Comparison of ENCODE assay signal across 2 cellular contexts in the genomic region with DNA sequence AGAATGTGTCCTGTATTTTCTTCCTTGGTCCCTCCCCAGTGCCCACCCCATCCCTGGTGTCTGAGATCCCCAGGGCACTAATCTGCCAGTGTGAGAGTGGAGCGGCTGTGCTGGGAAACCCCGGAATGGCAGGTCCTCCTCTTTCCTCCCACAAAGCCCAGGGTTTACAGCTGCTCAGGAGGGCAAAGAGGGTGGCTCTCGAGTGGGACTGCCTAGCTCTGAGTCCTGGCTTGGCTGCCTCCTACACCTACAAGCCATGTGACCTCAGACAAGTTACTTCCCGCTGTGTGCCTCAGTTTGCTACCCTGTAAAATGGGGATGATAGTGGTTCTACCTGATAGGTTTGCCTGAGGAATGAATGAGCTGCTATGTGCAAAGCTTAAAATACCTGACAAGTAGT.
TF ChIP-seq lines count a peak whose summit lies in the region.

No MANE protein-coding gene starts in this region.

TF ChIP-seq in HEK293, 187 proteins besides CTCF, POLR2A, EP300 and RAD21 (continued from another document):
- TF ChIP-seq, protein P1, sequence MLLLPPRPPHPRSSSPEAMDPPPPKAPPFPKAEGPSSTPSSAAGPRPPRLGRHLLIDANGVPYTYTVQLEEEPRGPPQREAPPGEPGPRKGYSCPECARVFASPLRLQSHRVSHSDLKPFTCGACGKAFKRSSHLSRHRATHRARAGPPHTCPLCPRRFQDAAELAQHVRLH (tag by site-specific recombination; IDR thresholded peaks at IDR 0.05), result 0 out of 2 replicates have a peak, but pooled peaks have one; percentile 43
- TF ChIP-seq YY2 (tag by site-specific recombination; IDR thresholded peaks at IDR 0.05) (no peak), EGR2 (tag by site-specific recombination; IDR thresholded peaks at IDR 0.05; ENCODE audit: low read depth) (peak; percentile 57; the same call in 1 of the 2 replicates), SCRT2 (tag by site-specific recombination; IDR thresholded peaks at IDR 0.05) (no peak), ZNF391 (tag by site-specific recombination; IDR thresholded peaks at IDR 0.05; ENCODE audit: borderline replicate concordance, low read depth) (no peak), GLIS1 (tag by site-specific recombination; IDR thresholded peaks at IDR 0.05) (peak; percentile 21; the same call in 1 of the 2 replicates), GFI1B (tag by site-specific recombination; IDR thresholded peaks at IDR 0.05) (no peak), ZNF221 (tag by site-specific recombination; IDR thresholded peaks at IDR 0.05; ENCODE audit: borderline replicate concordance) (no peak)
- TF ChIP-seq, protein P2, sequence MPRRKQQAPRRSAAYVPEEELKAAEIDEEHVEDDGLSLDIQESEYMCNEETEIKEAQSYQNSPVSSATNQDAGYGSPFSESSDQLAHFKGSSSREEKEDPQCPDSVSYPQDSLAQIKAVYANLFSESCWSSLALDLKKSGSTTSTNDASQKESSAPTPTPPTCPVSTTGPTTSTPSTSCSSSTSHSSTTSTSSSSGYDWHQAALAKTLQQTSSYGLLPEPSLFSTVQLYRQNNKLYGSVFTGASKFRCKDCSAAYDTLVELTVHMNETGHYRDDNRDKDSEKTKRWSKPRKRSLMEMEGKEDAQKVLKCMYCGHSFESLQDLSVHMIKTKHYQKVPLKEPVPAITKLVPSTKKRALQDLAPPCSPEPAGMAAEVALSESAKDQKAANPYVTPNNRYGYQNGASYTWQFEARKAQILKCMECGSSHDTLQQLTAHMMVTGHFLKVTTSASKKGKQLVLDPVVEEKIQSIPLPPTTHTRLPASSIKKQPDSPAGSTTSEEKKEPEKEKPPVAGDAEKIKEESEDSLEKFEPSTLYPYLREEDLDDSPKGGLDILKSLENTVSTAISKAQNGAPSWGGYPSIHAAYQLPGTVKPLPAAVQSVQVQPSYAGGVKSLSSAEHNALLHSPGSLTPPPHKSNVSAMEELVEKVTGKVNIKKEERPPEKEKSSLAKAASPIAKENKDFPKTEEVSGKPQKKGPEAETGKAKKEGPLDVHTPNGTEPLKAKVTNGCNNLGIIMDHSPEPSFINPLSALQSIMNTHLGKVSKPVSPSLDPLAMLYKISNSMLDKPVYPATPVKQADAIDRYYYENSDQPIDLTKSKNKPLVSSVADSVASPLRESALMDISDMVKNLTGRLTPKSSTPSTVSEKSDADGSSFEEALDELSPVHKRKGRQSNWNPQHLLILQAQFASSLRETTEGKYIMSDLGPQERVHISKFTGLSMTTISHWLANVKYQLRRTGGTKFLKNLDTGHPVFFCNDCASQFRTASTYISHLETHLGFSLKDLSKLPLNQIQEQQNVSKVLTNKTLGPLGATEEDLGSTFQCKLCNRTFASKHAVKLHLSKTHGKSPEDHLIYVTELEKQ (tag by site-specific recombination; IDR thresholded peaks at IDR 0.05; ENCODE audit: borderline replicate concordance), result no peak
- TF ChIP-seq, protein P3, sequence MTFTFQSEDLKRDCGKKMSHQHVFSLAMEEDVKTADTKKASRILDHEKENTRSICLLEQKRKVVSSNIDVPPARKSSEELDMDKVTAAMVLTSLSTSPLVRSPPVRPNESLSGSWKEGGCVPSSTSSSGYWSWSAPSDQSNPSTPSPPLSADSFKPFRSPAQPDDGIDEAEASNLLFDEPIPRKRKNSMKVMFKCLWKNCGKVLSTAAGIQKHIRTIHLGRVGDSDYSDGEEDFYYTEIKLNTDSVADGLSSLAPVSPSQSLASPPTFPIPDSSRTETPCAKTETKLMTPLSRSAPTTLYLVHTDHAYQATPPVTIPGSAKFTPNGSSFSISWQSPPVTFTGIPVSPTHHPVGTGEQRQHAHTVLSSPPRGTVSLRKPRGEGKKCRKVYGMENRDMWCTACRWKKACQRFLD (tag by site-specific recombination; IDR thresholded peaks at IDR 0.05), result no peak
- TF ChIP-seq, protein P4, sequence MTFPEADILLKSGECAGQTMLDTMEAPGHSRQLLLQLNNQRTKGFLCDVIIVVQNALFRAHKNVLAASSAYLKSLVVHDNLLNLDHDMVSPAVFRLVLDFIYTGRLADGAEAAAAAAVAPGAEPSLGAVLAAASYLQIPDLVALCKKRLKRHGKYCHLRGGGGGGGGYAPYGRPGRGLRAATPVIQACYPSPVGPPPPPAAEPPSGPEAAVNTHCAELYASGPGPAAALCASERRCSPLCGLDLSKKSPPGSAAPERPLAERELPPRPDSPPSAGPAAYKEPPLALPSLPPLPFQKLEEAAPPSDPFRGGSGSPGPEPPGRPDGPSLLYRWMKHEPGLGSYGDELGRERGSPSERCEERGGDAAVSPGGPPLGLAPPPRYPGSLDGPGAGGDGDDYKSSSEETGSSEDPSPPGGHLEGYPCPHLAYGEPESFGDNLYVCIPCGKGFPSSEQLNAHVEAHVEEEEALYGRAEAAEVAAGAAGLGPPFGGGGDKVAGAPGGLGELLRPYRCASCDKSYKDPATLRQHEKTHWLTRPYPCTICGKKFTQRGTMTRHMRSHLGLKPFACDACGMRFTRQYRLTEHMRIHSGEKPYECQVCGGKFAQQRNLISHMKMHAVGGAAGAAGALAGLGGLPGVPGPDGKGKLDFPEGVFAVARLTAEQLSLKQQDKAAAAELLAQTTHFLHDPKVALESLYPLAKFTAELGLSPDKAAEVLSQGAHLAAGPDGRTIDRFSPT (tag by site-specific recombination; IDR thresholded peaks at IDR 0.05), result no peak
- TF ChIP-seq, protein P5, sequence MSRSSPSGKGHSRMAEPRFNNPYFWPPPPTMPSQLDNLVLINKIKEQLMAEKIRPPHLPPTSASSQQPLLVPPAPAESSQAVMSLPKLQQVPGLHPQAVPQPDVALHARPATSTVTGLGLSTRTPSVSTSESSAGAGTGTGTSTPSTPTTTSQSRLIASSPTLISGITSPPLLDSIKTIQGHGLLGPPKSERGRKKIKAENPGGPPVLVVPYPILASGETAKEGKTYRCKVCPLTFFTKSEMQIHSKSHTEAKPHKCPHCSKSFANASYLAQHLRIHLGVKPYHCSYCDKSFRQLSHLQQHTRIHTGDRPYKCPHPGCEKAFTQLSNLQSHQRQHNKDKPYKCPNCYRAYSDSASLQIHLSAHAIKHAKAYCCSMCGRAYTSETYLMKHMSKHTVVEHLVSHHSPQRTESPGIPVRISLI (tag by site-specific recombination; IDR thresholded peaks at IDR 0.05), result no peak

TF ChIP-seq in K562, 482 proteins besides CTCF, POLR2A, EP300 and RAD21 (continued from another document):
- TF ChIP-seq, protein P6, sequence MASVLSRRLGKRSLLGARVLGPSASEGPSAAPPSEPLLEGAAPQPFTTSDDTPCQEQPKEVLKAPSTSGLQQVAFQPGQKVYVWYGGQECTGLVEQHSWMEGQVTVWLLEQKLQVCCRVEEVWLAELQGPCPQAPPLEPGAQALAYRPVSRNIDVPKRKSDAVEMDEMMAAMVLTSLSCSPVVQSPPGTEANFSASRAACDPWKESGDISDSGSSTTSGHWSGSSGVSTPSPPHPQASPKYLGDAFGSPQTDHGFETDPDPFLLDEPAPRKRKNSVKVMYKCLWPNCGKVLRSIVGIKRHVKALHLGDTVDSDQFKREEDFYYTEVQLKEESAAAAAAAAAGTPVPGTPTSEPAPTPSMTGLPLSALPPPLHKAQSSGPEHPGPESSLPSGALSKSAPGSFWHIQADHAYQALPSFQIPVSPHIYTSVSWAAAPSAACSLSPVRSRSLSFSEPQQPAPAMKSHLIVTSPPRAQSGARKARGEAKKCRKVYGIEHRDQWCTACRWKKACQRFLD (CRISPR knock-in tag; IDR thresholded peaks at IDR 0.05), result no peak
- TF ChIP-seq ZNF778 (CRISPR knock-in tag; IDR thresholded peaks at IDR 0.05) (no peak), XRCC5 (IDR thresholded peaks at IDR 0.05; ENCODE audit: low read depth, low read length) (no peak), STAG1 (CRISPR knock-in tag; IDR thresholded peaks at IDR 0.05; ENCODE audit: borderline replicate concordance) (no peak), BCOR (IDR thresholded peaks at IDR 0.05) (peak; percentile 58; the same call in 1 of the 2 replicates), GATA2 (CRISPR knock-in tag; IDR thresholded peaks at IDR 0.05) (no peak), PTBP1 (IDR thresholded peaks at IDR 0.05; ENCODE audit: low read depth, low read length) (no peak), BHLHE40 (IDR thresholded peaks at IDR 0.05; ENCODE audit: low read length) (no peak), CC2D1A (IDR thresholded peaks at IDR 0.05) (no peak)
- TF ChIP-seq, protein P7, sequence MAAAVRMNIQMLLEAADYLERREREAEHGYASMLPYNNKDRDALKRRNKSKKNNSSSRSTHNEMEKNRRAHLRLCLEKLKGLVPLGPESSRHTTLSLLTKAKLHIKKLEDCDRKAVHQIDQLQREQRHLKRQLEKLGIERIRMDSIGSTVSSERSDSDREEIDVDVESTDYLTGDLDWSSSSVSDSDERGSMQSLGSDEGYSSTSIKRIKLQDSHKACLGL (CRISPR knock-in tag; IDR thresholded peaks at IDR 0.05; ENCODE audit: borderline replicate concordance, poor library complexity, severe bottlenecking), result no peak
- TF ChIP-seq, protein P8, sequence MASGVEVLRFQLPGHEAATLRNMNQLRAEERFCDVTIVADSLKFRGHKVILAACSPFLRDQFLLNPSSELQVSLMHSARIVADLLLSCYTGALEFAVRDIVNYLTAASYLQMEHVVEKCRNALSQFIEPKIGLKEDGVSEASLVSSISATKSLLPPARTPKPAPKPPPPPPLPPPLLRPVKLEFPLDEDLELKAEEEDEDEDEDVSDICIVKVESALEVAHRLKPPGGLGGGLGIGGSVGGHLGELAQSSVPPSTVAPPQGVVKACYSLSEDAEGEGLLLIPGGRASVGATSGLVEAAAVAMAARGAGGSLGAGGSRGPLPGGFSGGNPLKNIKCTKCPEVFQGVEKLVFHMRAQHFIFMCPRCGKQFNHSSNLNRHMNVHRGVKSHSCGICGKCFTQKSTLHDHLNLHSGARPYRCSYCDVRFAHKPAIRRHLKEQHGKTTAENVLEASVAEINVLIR (CRISPR knock-in tag; IDR thresholded peaks at IDR 0.05), result no peak
- TF ChIP-seq, protein P9, sequence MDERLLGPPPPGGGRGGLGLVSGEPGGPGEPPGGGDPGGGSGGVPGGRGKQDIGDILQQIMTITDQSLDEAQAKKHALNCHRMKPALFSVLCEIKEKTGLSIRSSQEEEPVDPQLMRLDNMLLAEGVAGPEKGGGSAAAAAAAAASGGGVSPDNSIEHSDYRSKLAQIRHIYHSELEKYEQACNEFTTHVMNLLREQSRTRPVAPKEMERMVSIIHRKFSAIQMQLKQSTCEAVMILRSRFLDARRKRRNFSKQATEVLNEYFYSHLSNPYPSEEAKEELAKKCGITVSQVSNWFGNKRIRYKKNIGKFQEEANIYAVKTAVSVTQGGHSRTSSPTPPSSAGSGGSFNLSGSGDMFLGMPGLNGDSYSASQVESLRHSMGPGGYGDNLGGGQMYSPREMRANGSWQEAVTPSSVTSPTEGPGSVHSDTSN (CRISPR knock-in tag; IDR thresholded peaks at IDR 0.05; ENCODE audit: low read depth), result no peak
- TF ChIP-seq, protein P9 (tag; conservative IDR thresholded peaks at IDR 0.05; ENCODE audit: low read depth), result no peak
TF ChIP-seq in K562: peak in this region for 4.
